19 cellular contexts compared by ENCODE assay signal in genomic region chr3:153103406-153103945, GRCh38.
"Had no signal": no experiment of that assay in that cellular context is flagged by ENCODE, and none has a peak within 500 bp of the region (broad histone marks: within the 10 kb centered on the region; RNA-seq: fewer than 3 reads in every experiment).

No MANE protein-coding gene starts in this region.

- H3K4me3 Mint-ChIP-seq: endodermal cell, naive B cell, neural crest cell had no signal

- ATAC-seq: activated naive CD4-positive, alpha-beta T cell treated with anti-CD3 and anti-CD28 coated beads, Interleukin-2, amount 50 U/mL, for 72 hours; gastroesophageal sphincter; mucosa of descending colon had no signal

- H3K27ac Mint-ChIP-seq: activated naive CD4-positive, alpha-beta T cell treated with anti-CD3 and anti-CD28 coated beads, Interleukin-2, amount 50 U/mL, for 72 hours; endodermal cell; progenitor cell of endocrine pancreas had no signal

- H3K36me3 Mint-ChIP-seq: activated naive CD4-positive, alpha-beta T cell treated with anti-CD3 and anti-CD28 coated beads, Interleukin-2, amount 50 U/mL, for 72 hours; naive B cell had no signal

- H3K27me3 Mint-ChIP-seq: progenitor cell of endocrine pancreas had no signal

- H3K4me3 ChIP-seq: adrenal gland, gastroesophageal sphincter, mucosa of descending colon, right atrium auricular region had no signal

- H3K9me3 ChIP-seq: adrenal gland, gastroesophageal sphincter, mucosa of descending colon, right atrium auricular region had no signal

- H3K9me3 Mint-ChIP-seq: activated naive CD4-positive, alpha-beta T cell treated with anti-CD3 and anti-CD28 coated beads, Interleukin-2, amount 50 U/mL, for 72 hours; neural crest cell had no signal

- H3K4me1 ChIP-seq: adrenal gland, gastroesophageal sphincter, right atrium auricular region had no signal

- DNase-seq: activated CD4-positive, CD25-positive, alpha-beta regulatory T cell treated with anti-CD3 and anti-CD28 coated beads, Interleukin-2, amount 50 U/mL, for 72 hours; activated CD8-positive, alpha-beta memory T cell treated with anti-CD3 and anti-CD28 coated beads for 24 hours; activated CD8-positive, alpha-beta memory T cell treated with anti-CD3 and anti-CD28 coated beads, Interleukin-2, amount 50 U/mL, for 48 hours; activated gamma-delta T cell treated with Interleukin-2 at 50 U/mL for 16 hours; activated T-cell treated with anti-CD3 and anti-CD28 coated beads, Interleukin-2, amount 50 U/mL, for 48 hours; adrenal gland; endodermal cell; mucosa of descending colon; naive B cell; stimulated activated CD4-positive, alpha-beta T cell treated with anti-CD3 and anti-CD28 coated beads, Interleukin-12 subunit alpha, Interleukin-12 subunit beta, amount 100 ng/mL, for 4 hours; stimulated activated CD4-positive, alpha-beta T cell treated with anti-CD3 and anti-CD28 coated beads, Interleukin-1b, Interleukin-23, amount 100 ng/mL, for 48 hours; stimulated activated CD8-positive, alpha-beta memory T cell treated with anti-CD3 and anti-CD28 coated beads, Interleukin-4, amount 100 ng/mL, for 48 hours; stimulated activated naive CD4-positive, alpha-beta T cell; T1000 had no signal

- H3K27me3 ChIP-seq: adrenal gland, gastroesophageal sphincter, right atrium auricular region had no signal

- H3K4me1 Mint-ChIP-seq: naive B cell, neural crest cell had no signal

- H3K27ac ChIP-seq: adrenal gland, gastroesophageal sphincter, right atrium auricular region had no signal

- H3K36me3 ChIP-seq: adrenal gland, gastroesophageal sphincter, right atrium auricular region had no signal
